Comparison of ENCODE assay signal across 12 cellular contexts in the genomic region with DNA sequence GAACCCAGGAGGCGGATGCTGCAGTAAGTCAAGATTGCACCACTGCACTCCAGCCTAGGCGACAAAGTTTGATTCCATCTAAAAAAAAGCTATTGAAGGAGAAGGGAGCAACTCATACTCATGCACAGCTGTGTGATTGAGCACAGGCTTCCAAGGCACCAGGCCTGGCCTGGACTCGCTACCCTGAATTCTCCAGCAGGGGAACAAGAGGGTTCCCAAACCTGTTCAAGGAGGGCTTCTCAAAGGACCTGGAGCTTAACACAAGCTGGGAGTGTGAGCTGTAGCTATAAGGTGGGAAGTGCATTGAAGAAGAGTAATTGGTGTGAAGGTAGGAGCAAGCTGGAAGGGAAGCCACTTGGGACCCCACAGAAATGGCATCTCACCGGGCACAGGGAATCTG. TPM values are rescaled to one million over a fixed set of nuclear protein-coding genes. Genes with fewer than 3 reads are reported as not detected.
DNase-seq lines count a peak whose midpoint lies in the region; ATAC-seq and TF ChIP-seq lines count a peak whose summit lies in the region.
"Had no signal": no experiment of that assay in that cellular context is flagged by ENCODE, and none has a peak within 500 bp of the region (broad histone marks: within the 10 kb centered on the region; RNA-seq: fewer than 3 reads in every experiment).

No MANE protein-coding gene starts in this region.

- H3K9me3 ChIP-seq in left ventricle myocardium inferior (replicated peaks) = no peaks in the 10 kb centered on the region
- H3K9me3 ChIP-seq in body of pancreas = no peaks in the 10 kb centered on the region

- H3K27ac Mint-ChIP-seq in T-helper 1 cell treated with Interleukin-12 subunit alpha and Interleukin-12 subunit beta and Interleukin-4 antibody, amounts not matched to agents 30 μg/mL and 1 μg/mL, for 36 hours = peak overlapping the region; percentile 85
- peak overlapping the region; percentile 61 for H3K27ac Mint-ChIP-seq in stimulated activated effector memory CD8-positive, alpha-beta T cell treated with anti-CD3 and anti-CD28 coated beads, Interleukin-12 subunit alpha, Interleukin-12 subunit beta, amount 100 ng/mL, for 72 hours

- H3K36me3 ChIP-seq in left ventricle myocardium inferior (no peaks in the 10 kb centered on the region), body of pancreas (replicated peaks in 1 of 2; ENCODE audit: insufficient read depth in 1 of 2, low read depth in 2 of 2) (no peaks in the 10 kb centered on the region)

- H3K27ac ChIP-seq in left ventricle myocardium inferior (replicated peaks) (peak overlapping the region; percentile 97), body of pancreas (no peak overlapping the region)

- H3K27me3 Mint-ChIP-seq in T-helper 1 cell treated with Interleukin-12 subunit alpha and Interleukin-12 subunit beta and Interleukin-4 antibody, amounts not matched to agents 30 μg/mL and 1 μg/mL, for 36 hours (ENCODE audit: low read depth) = no peaks in the 10 kb centered on the region

- no peaks in the 10 kb centered on the region for H3K9me3 Mint-ChIP-seq in T-helper 1 cell treated with Interleukin-12 subunit alpha and Interleukin-12 subunit beta and Interleukin-4 antibody, amounts not matched to agents 30 μg/mL and 1 μg/mL, for 36 hours
- no peaks in the 10 kb centered on the region for H3K9me3 Mint-ChIP-seq in stimulated activated effector memory CD8-positive, alpha-beta T cell treated with anti-CD3 and anti-CD28 coated beads, Interleukin-12 subunit alpha, Interleukin-12 subunit beta, amount 100 ng/mL, for 72 hours

- no peak for DNase-seq in T-helper 1 cell
- DNase-seq in SK-MEL-5 (ENCODE audit: low read depth, low spot score) = peak; percentile 28
- no peak for DNase-seq in left ventricle myocardium inferior
- DNase-seq in stimulated activated effector memory CD8-positive, alpha-beta T cell treated with anti-CD3 and anti-CD28 coated beads, Interleukin-12 subunit alpha, Interleukin-12 subunit beta, amount 100 ng/mL, for 72 hours (ENCODE audit: low spot score in 2 of 2) = no peak
- DNase-seq in COLO829 (ENCODE audit: low spot score) = no peak
- no peak for DNase-seq in body of pancreas
- no peak for DNase-seq in NCI-H226
- DNase-seq: activated CD4-positive, CD25-positive, alpha-beta regulatory T cell; NCI-H1105 treated with DMSO at 0.1 percent for 48 hours; OCI-M1 had no signal

- no peak for TF ChIP-seq POLR2A in body of pancreas (IDR thresholded peaks at IDR 0.05)

- H3K4me3 Mint-ChIP-seq in T-helper 1 cell treated with Interleukin-12 subunit alpha and Interleukin-12 subunit beta and Interleukin-4 antibody, amounts not matched to agents 30 μg/mL and 1 μg/mL, for 36 hours = peak overlapping the region; percentile 16
- no peak overlapping the region for H3K4me3 Mint-ChIP-seq in stimulated activated effector memory CD8-positive, alpha-beta T cell treated with anti-CD3 and anti-CD28 coated beads, Interleukin-12 subunit alpha, Interleukin-12 subunit beta, amount 100 ng/mL, for 72 hours

- in situ Hi-C loops in SK-MEL-5 (cut with HindIII; ENCODE audit: low pct_unique_long_range_greater_than_20kb, low sequenced_read_pairs) = no loop called here

- TF ChIP-seq CTCF in left ventricle myocardium inferior (IDR thresholded peaks at IDR 0.05; ENCODE audit: borderline replicate concordance) (no peak), body of pancreas (IDR thresholded peaks at IDR 0.05) (no peak)

- H3K36me3 Mint-ChIP-seq in T-helper 1 cell treated with Interleukin-12 subunit alpha and Interleukin-12 subunit beta and Interleukin-4 antibody, amounts not matched to agents 30 μg/mL and 1 μg/mL, for 36 hours (ENCODE audit: low read depth) = peaks cover under 1% of the 10 kb centered on the region
- peaks cover 14% of the 10 kb centered on the region for H3K36me3 Mint-ChIP-seq in stimulated activated effector memory CD8-positive, alpha-beta T cell treated with anti-CD3 and anti-CD28 coated beads, Interleukin-12 subunit alpha, Interleukin-12 subunit beta, amount 100 ng/mL, for 72 hours

- no peak for ATAC-seq in stimulated activated effector memory CD8-positive, alpha-beta T cell treated with anti-CD3 and anti-CD28 coated beads, Interleukin-12 subunit alpha, Interleukin-12 subunit beta, amount 100 ng/mL, for 72 hours
- no peak for ATAC-seq in body of pancreas
- ATAC-seq: left lobe of liver had no signal

- no peak overlapping the region for H3K4me3 ChIP-seq in left ventricle myocardium inferior
- H3K4me3 ChIP-seq in body of pancreas = no peak overlapping the region

- H3K4me1 Mint-ChIP-seq in T-helper 1 cell treated with Interleukin-12 subunit alpha and Interleukin-12 subunit beta and Interleukin-4 antibody, amounts not matched to agents 30 μg/mL and 1 μg/mL, for 36 hours (ENCODE audit: low read depth) = peaks cover 57% of the 10 kb centered on the region
- peaks cover 69% of the 10 kb centered on the region for H3K4me1 Mint-ChIP-seq in stimulated activated effector memory CD8-positive, alpha-beta T cell treated with anti-CD3 and anti-CD28 coated beads, Interleukin-12 subunit alpha, Interleukin-12 subunit beta, amount 100 ng/mL, for 72 hours

- 91 to 96% methylated on average over 4 of the region's 4 CpGs for WGBS in body of pancreas, 2 donors

- H3K27me3 ChIP-seq in left ventricle myocardium inferior (ENCODE audit: low read depth) (no peaks in the 10 kb centered on the region), body of pancreas (no peaks in the 10 kb centered on the region)

- peaks cover 96% of the 10 kb centered on the region for H3K4me1 ChIP-seq in left ventricle myocardium inferior
- H3K4me1 ChIP-seq in body of pancreas = peaks cover 82% of the 10 kb centered on the region

- intact Hi-C loops in left ventricle myocardium inferior (cut with micrococcal nuclease) = no loop called here
- intact Hi-C loops in body of pancreas (cut with DNase I) = no loop called here

RNA-seq across cellular contexts. Expression of gene DDIT4, which starts 15.1 kb away (rescaled TPM):
- total RNA-seq in SK-MEL-5 (2014; rRNA removed; shearing (Covaris generic)) = 192 and 197 TPM in 2 replicates
- polyA plus RNA-seq in SK-MEL-5 (2015; cell fraction: cytosol; rRNA removed) = 186 and 211 TPM in 2 replicates
- 215 and 235 TPM in 2 replicates for polyA plus RNA-seq in SK-MEL-5 (2015; cell fraction: nucleus; rRNA removed)
- total RNA-seq in left ventricle myocardium inferior (66.3 TPM), body of pancreas (100 to 1,000 TPM; 238 to 269 TPM)

RNA-seq across cellular contexts. Expression of gene ASCC1, which starts 42.5 kb away (rescaled TPM):
- total RNA-seq in SK-MEL-5 (2014; rRNA removed; shearing (Covaris generic)) = 22.4 and 23.2 TPM in 2 replicates
- polyA plus RNA-seq in SK-MEL-5 (2015; cell fraction: cytosol; rRNA removed) = 20.8 and 24.5 TPM in 2 replicates
- polyA plus RNA-seq in SK-MEL-5 (2015; cell fraction: nucleus; rRNA removed) = 14.2 and 15.1 TPM in 2 replicates
- total RNA-seq in left ventricle myocardium inferior = 37.0 TPM
- total RNA-seq in body of pancreas = 10 to 100 TPM; 16.1 to 17.1 TPM

RNA-seq across cellular contexts. Expression of gene ANAPC16, which starts 42.8 kb away (rescaled TPM):
- 52.3 and 63.6 TPM in 2 replicates for total RNA-seq in SK-MEL-5 (2014; rRNA removed; shearing (Covaris generic))
- polyA plus RNA-seq in SK-MEL-5 (2015; cell fraction: cytosol; rRNA removed) = 39.8 and 57.4 TPM in 2 replicates
- polyA plus RNA-seq in SK-MEL-5 (2015; cell fraction: nucleus; rRNA removed) = 39.7 and 40.6 TPM in 2 replicates
- total RNA-seq in left ventricle myocardium inferior = 256 TPM
- 10 to 100 TPM; 40.9 to 59.4 TPM for total RNA-seq in body of pancreas
